In the genomic region with DNA sequence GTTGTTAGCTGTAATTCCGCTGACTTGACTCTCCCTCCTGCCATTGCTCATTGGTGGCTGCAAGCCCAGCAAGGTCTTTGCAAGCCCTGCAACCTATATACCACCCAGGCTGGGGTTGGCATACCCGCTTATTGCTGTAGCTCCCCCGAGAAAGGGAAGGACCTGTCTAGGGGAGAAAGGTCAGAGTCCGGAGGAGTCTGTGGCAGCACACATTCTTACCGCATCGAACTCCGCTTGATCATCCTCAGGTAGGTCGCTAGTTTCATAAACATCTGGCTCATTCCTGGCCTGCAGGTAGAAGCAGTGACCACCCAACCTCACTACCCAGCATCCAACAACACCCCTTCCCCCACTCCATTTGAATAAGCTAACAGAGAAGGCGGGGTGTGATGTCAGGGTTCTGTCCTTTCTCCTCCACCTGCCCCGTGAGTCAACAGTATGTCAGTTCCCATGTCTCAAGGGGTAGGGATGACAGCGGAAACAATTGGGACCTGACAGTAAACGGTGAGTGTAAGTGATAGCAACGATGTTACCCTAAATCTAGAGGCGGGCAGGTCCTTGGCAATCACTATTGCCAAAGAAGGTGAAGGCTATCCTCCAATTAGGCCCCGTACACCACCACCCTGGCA, we compare ENCODE assay signal across 8 cellular contexts. TPM values are rescaled to one million over a fixed set of nuclear protein-coding genes. Genes with fewer than 3 reads are reported as not detected.
DNase-seq lines count a peak whose midpoint lies in the region; ATAC-seq and TF ChIP-seq lines count a peak whose summit lies in the region.

No MANE protein-coding gene starts in this region.

- H3K36me3 ChIP-seq in DND-41 (ENCODE audit: insufficient read depth, low read length), result peaks cover 28% of the 10 kb centered on the region
- no peaks in the 10 kb centered on the region for H3K36me3 ChIP-seq in ovary

- peak overlapping the region; percentile 85 for H3K9ac ChIP-seq in DND-41 (ENCODE audit: low read depth, low read length)

- WGBS in ovary, 3 donors, result 50 to 55% (median 53%) methylated on average over 15 of the region's 15 CpGs

- H3K27me3 ChIP-seq in DND-41 (ENCODE audit: insufficient read depth, low read length, poor library complexity) (peaks cover 10% of the 10 kb centered on the region), ovary (no peaks in the 10 kb centered on the region)

- H3K27ac Mint-ChIP-seq in endothelial cell (ENCODE audit: unreplicated experiment), result peak overlapping the region; percentile 97

- peak overlapping the region; percentile 61 to 86 for H3K4me3 ChIP-seq in DND-41 (ENCODE audit: low read depth in 1 of 2, low read length in 2 of 2)
- H3K4me3 ChIP-seq in ovary, result peak overlapping the region; percentile 79

- no peaks in the 10 kb centered on the region for H3K9me3 ChIP-seq in DND-41 (ENCODE audit: insufficient read depth, low read length, severe bottlenecking)
- no peaks in the 10 kb centered on the region for H3K9me3 ChIP-seq in ovary

- peaks cover 10% of the 10 kb centered on the region for H3K27me3 Mint-ChIP-seq in endothelial cell (ENCODE audit: unreplicated experiment)

- H3K79me2 ChIP-seq in DND-41 (ENCODE audit: insufficient read depth, low read length), result peaks cover 36% of the 10 kb centered on the region

- TF ChIP-seq CTCF in DND-41 (IDR thresholded peaks at IDR 0.05; ENCODE audit: borderline replicate concordance, extremely low read depth, low read length, poor library complexity, severe bottlenecking) (no peak), endothelial cell (IDR thresholded peaks at IDR 0.05; ENCODE audit: unreplicated experiment) (no peak), ovary (IDR thresholded peaks at IDR 0.05) (no peak)

- peak overlapping the region; percentile 75 for H3K27ac ChIP-seq in DND-41 (ENCODE audit: low read length)
- H3K27ac ChIP-seq in ovary, result no peak overlapping the region

- peak overlapping the region; percentile 100 for H3K4me3 Mint-ChIP-seq in endothelial cell (ENCODE audit: unreplicated experiment)

- ATAC-seq in DND-41 (ENCODE audit: insufficient read depth, low read depth) (no peak), GM19452 (IDR thresholded peaks at IDR 0.05; ENCODE audit: unreplicated experiment) (no peak)

- peaks cover 26% of the 10 kb centered on the region for H3K4me1 Mint-ChIP-seq in endothelial cell (ENCODE audit: unreplicated experiment)

- H4K20me1 ChIP-seq in DND-41 (ENCODE audit: insufficient read depth, low read length), result peaks cover 8% of the 10 kb centered on the region; the same call in 1 of the 2 replicates

- intact Hi-C loops in ovary (cut with DNase I), result no loop called here

- no peak for TF ChIP-seq POLR2A in ovary (IDR thresholded peaks at IDR 0.05)

- peaks cover 3% of the 10 kb centered on the region for H3K36me3 Mint-ChIP-seq in endothelial cell (ENCODE audit: low read depth, unreplicated experiment)

- H3K4me1 ChIP-seq in DND-41 (ENCODE audit: insufficient read depth, low read length) (peaks cover 26% of the 10 kb centered on the region), ovary (ENCODE audit: insufficient read depth) (peaks cover 6% of the 10 kb centered on the region)

- H3K4me2 ChIP-seq in DND-41 (ENCODE audit: insufficient read depth, low read length), result peak overlapping the region; percentile 89

- no peak for TF ChIP-seq EP300 in ovary (IDR thresholded peaks at IDR 0.05)

- no peaks in the 10 kb centered on the region for H3K9me3 Mint-ChIP-seq in endothelial cell (ENCODE audit: unreplicated experiment)

- no peak for DNase-seq in DND-41
- peak; percentile 70 for DNase-seq in NCI-H526 treated with DMSO at 0.1 percent for 48 hours (lab: John Stamatoyannopoulos, UW)
- DNase-seq in endothelial cell (ENCODE audit: low spot score), result no peak
- no peak for DNase-seq in ovary
- no peak for DNase-seq in NK-92 (lab: John Stamatoyannopoulos, UW; ENCODE audit: unreplicated experiment)
- DNase-seq in NCI-H1694 (lab: John Stamatoyannopoulos, UW), result no peak
- DNase-seq in 8988T, result no peak

- no peak overlapping the region for H2AFZ ChIP-seq in DND-41 (ENCODE audit: low read depth, low read length)

RNA-seq across cellular contexts. Expression of a gene that starts 1.1 kb away (rescaled TPM):
- total RNA-seq in endothelial cell (ENCODE audit: unreplicated experiment) (195 TPM), ovary (100 to 1,000 TPM in 1 of 7 donors, 10 to 100 TPM in 6; 70.7 to 100 (median 97.4) TPM)
- 100 to 1,000 TPM; 128 to 226 TPM for polyA plus RNA-seq in ovary

RNA-seq across cellular contexts. Expression of a gene that starts 3.9 kb away (rescaled TPM):
- total RNA-seq in endothelial cell (ENCODE audit: unreplicated experiment), result 0.46 TPM
- under 1 TPM in 6 of 7 donors, not detected in 1; 0.08 to 0.48 (median 0.30) TPM for total RNA-seq in ovary
- polyA plus RNA-seq in ovary, result under 1 TPM; 0.15 to 0.48 TPM

RNA-seq across cellular contexts. Expression of a gene that starts 23.3 kb away (rescaled TPM):
- total RNA-seq in endothelial cell (ENCODE audit: unreplicated experiment), result 99.0 TPM
- 100 to 1,000 TPM in 2 of 7 donors, 10 to 100 TPM in 5; 25.2 to 122 (median 79.7) TPM for total RNA-seq in ovary
- 10 to 100 TPM; 18.1 to 35.0 TPM for polyA plus RNA-seq in ovary

RNA-seq across cellular contexts. Expression of a gene that starts 25.6 kb away (rescaled TPM):
- total RNA-seq in endothelial cell (ENCODE audit: unreplicated experiment) (4.2 TPM), ovary (10 to 100 TPM; 22.1 to 84.9 (median 29.2) TPM)
- 10 to 100 TPM; 34.9 to 62.1 TPM for polyA plus RNA-seq in ovary

RNA-seq across cellular contexts. Expression of a gene that starts 45.1 kb away (rescaled TPM):
- total RNA-seq in endothelial cell (ENCODE audit: unreplicated experiment), result 18.5 TPM
- 10 to 100 TPM; 16.9 to 30.4 (median 21.2) TPM for total RNA-seq in ovary
- polyA plus RNA-seq in ovary, result 10 to 100 TPM; 13.1 to 42.0 TPM
